In genomic region chr5:133704411-133704810, GRCh38 we compare ENCODE assay signal across 27 cellular contexts.
"Had no signal": no experiment of that assay in that cellular context is flagged by ENCODE, and none has a peak within 500 bp of the region (broad histone marks: within the 10 kb centered on the region; RNA-seq: fewer than 3 reads in every experiment).

No MANE protein-coding gene starts in this region.

- H3K27ac ChIP-seq: brain microvascular endothelial cell, coronary artery, dorsolateral prefrontal cortex, esophagus muscularis mucosa, foreskin keratinocyte, gastrocnemius medialis had no signal

- H3K4me3 ChIP-seq: coronary artery, dorsolateral prefrontal cortex, esophagus muscularis mucosa, gastrocnemius medialis had no signal

- DNase-seq: activated CD4-positive, alpha-beta memory T cell treated with anti-CD3 and anti-CD28 coated beads for 36 hours; activated CD4-positive, alpha-beta T cell treated with anti-CD3 and anti-CD28 coated beads for 36 hours; activated CD4-positive, alpha-beta T cell treated with anti-CD3 and anti-CD28 coated beads, Interleukin-2, amount 10 ng/mL, durations not matched to agents 24 days and 14 days; activated CD4-positive, CD25-positive, alpha-beta regulatory T cell; activated CD4-positive, CD25-positive, alpha-beta regulatory T cell treated with anti-CD3 and anti-CD28 coated beads, Interleukin-2, amount 50 U/mL, for 72 hours; activated CD8-positive, alpha-beta T cell treated with anti-CD3 and anti-CD28 coated beads, Interleukin-2, amount 10 ng/mL, durations not matched to agents 7 days and 5 days; activated effector memory CD4-positive, alpha-beta T cell treated with Interleukin-2 at 50 U/mL for 16 hours; activated gamma-delta T cell treated with Interleukin-2 at 50 U/mL for 16 hours; activated naive CD4-positive, alpha-beta T cell treated with anti-CD3 and anti-CD28 coated beads, Interleukin-2, amount 50 U/mL, for 16 hours; activated naive CD4-positive, alpha-beta T cell treated with Interleukin-2 at 50 U/mL for 16 hours; activated T-cell treated with anti-CD3 and anti-CD28 coated beads, Interleukin-2, amount 50 U/mL, for 4 hours; amniotic stem cell; anterior cingulate cortex; brain microvascular endothelial cell; dorsolateral prefrontal cortex; effector memory CD4-positive, alpha-beta T cell; erythroblast; foreskin keratinocyte; gastrocnemius medialis; glutamatergic neuron; T-helper 2 cell had no signal

- H3K36me3 Mint-ChIP-seq: activated CD4-positive, alpha-beta memory T cell treated with anti-CD3 and anti-CD28 coated beads for 36 hours; activated naive CD8-positive, alpha-beta T cell had no signal

- H3K9me3 Mint-ChIP-seq: activated CD4-positive, alpha-beta memory T cell treated with anti-CD3 and anti-CD28 coated beads for 36 hours; activated CD4-positive, alpha-beta T cell treated with anti-CD3 and anti-CD28 coated beads, Interleukin-2, amount 10 ng/mL, durations not matched to agents 24 days and 14 days; activated T-cell treated with anti-CD3 and anti-CD28 coated beads, Interleukin-2, amount 50 U/mL, for 4 hours; activated T-helper 17 cell treated with anti-CD3 and anti-CD28 coated beads, Interleukin-2, amount 50 U/mL, for 72 hours; central memory CD8-positive, alpha-beta T cell; dendritic cell treated with granulocyte-macrophage colony-stimulating factor and Interleukin-4, amounts not matched to agents 40 ng/mL and 50 ng/mL, for 4 days had no signal

- H3K27me3 Mint-ChIP-seq: activated CD4-positive, alpha-beta T cell treated with anti-CD3 and anti-CD28 coated beads, Interleukin-2, amount 10 ng/mL, durations not matched to agents 24 days and 14 days; dendritic cell treated with granulocyte-macrophage colony-stimulating factor and Interleukin-4, amounts not matched to agents 40 ng/mL and 50 ng/mL, for 4 days had no signal

- H3K4me3 Mint-ChIP-seq: activated CD4-positive, alpha-beta memory T cell treated with anti-CD3 and anti-CD28 coated beads for 36 hours; activated CD4-positive, alpha-beta T cell treated with anti-CD3 and anti-CD28 coated beads for 36 hours; activated CD4-positive, alpha-beta T cell treated with anti-CD3 and anti-CD28 coated beads, Interleukin-2, amount 10 ng/mL, durations not matched to agents 24 days and 14 days; activated CD8-positive, alpha-beta T cell treated with anti-CD3 and anti-CD28 coated beads, Interleukin-2, amount 10 ng/mL, durations not matched to agents 7 days and 5 days; activated naive CD8-positive, alpha-beta T cell; activated T-cell treated with anti-CD3 and anti-CD28 coated beads, Interleukin-2, amount 50 U/mL, for 4 hours; activated T-helper 17 cell treated with anti-CD3 and anti-CD28 coated beads, Interleukin-2, amount 50 U/mL, for 72 hours; central memory CD8-positive, alpha-beta T cell; dendritic cell treated with granulocyte-macrophage colony-stimulating factor and Interleukin-4, amounts not matched to agents 40 ng/mL and 50 ng/mL, for 4 days had no signal

- H3K36me3 ChIP-seq: brain microvascular endothelial cell, esophagus muscularis mucosa, gastrocnemius medialis had no signal

- H3K27ac Mint-ChIP-seq: activated CD4-positive, alpha-beta memory T cell treated with anti-CD3 and anti-CD28 coated beads for 36 hours; activated CD4-positive, alpha-beta T cell treated with anti-CD3 and anti-CD28 coated beads for 36 hours; activated CD4-positive, alpha-beta T cell treated with anti-CD3 and anti-CD28 coated beads, Interleukin-2, amount 10 ng/mL, durations not matched to agents 24 days and 14 days; activated CD8-positive, alpha-beta T cell treated with anti-CD3 and anti-CD28 coated beads, Interleukin-2, amount 10 ng/mL, durations not matched to agents 7 days and 5 days; activated naive CD8-positive, alpha-beta T cell; activated T-helper 17 cell treated with anti-CD3 and anti-CD28 coated beads, Interleukin-2, amount 50 U/mL, for 72 hours; dendritic cell treated with granulocyte-macrophage colony-stimulating factor and Interleukin-4, amounts not matched to agents 40 ng/mL and 50 ng/mL, for 4 days had no signal

- H3K4me1 ChIP-seq: foreskin keratinocyte, gastrocnemius medialis had no signal

- H3K9me3 ChIP-seq: esophagus muscularis mucosa, gastrocnemius medialis had no signal

- H3K27me3 ChIP-seq: brain microvascular endothelial cell, dorsolateral prefrontal cortex, esophagus muscularis mucosa, gastrocnemius medialis had no signal

- H3K4me1 Mint-ChIP-seq: activated CD4-positive, alpha-beta T cell treated with anti-CD3 and anti-CD28 coated beads, Interleukin-2, amount 10 ng/mL, durations not matched to agents 24 days and 14 days; central memory CD8-positive, alpha-beta T cell had no signal

- ATAC-seq: activated CD4-positive, alpha-beta T cell treated with anti-CD3 and anti-CD28 coated beads for 36 hours; activated CD8-positive, alpha-beta T cell treated with anti-CD3 and anti-CD28 coated beads, Interleukin-2, amount 10 ng/mL, durations not matched to agents 7 days and 5 days; activated T-cell treated with anti-CD3 and anti-CD28 coated beads, Interleukin-2, amount 50 U/mL, for 4 hours; activated T-helper 17 cell treated with anti-CD3 and anti-CD28 coated beads, Interleukin-2, amount 50 U/mL, for 72 hours; foreskin keratinocyte; gastrocnemius medialis had no signal
